In genomic region chr14:104977008-104977680, GRCh38 we compare ENCODE assay signal across 8 cellular contexts. TPM values are rescaled to one million over a fixed set of nuclear protein-coding genes. Genes with fewer than 3 reads are reported as not detected.
A peak's percentile ranks its signal among the peaks of the same experiment; 100 is the strongest.
DNase-seq lines count a peak whose midpoint lies in the region; ATAC-seq and TF ChIP-seq lines count a peak whose summit lies in the region.

No MANE protein-coding gene starts in this region.

- peak overlapping the region; percentile 69 for H3K4me2 ChIP-seq in trophoblast cell (ENCODE audit: low read length)

- no peak overlapping the region for H2BK5ac ChIP-seq in trophoblast cell (ENCODE audit: low read depth, low read length, poor library complexity)

- no peak overlapping the region for H3K14ac ChIP-seq in trophoblast cell (ENCODE audit: low read length)

- no peaks in the 10 kb centered on the region for H3K9me3 ChIP-seq in CD4-positive, alpha-beta memory T cell (ENCODE audit: control insufficient read depth in 1 of 2, low read length in 2 of 2)
- H3K9me3 ChIP-seq in trophoblast cell (ENCODE audit: insufficient read depth, low read depth, low read length), result peaks cover 9% of the 10 kb centered on the region

- no peak overlapping the region for H4K12ac ChIP-seq in trophoblast cell (ENCODE audit: low read depth, low read length)

- ATAC-seq in GM21619 (IDR thresholded peaks at IDR 0.05; ENCODE audit: unreplicated experiment) (no peak), GM21367 (IDR thresholded peaks at IDR 0.05; ENCODE audit: unreplicated experiment) (no peak)

- CTCF ChIA-PET in CD4-positive, alpha-beta memory T cell (lab: Charles Lee; ENCODE audit: partially characterized antibody), result interaction anchor here (0.6 to 7.1 kb wide), 7 partner anchors 42 to 110 kb away, joined by 3 to 162 read pairs (median 3); no protein-coding TSS in a partner anchor

- H2AFZ ChIP-seq in trophoblast cell (ENCODE audit: insufficient read depth, low read length, poor library complexity), result no peak overlapping the region

- H3K23ac ChIP-seq in trophoblast cell (ENCODE audit: low read length), result no peak overlapping the region

- peaks cover 13% of the 10 kb centered on the region for H3K27me3 ChIP-seq in CD4-positive, alpha-beta memory T cell (ENCODE audit: insufficient read depth, low read length)
- peaks cover 10% of the 10 kb centered on the region for H3K27me3 ChIP-seq in trophoblast cell (ENCODE audit: insufficient read depth, low read length)

- H3K79me1 ChIP-seq in trophoblast cell (ENCODE audit: low read length), result no peaks in the 10 kb centered on the region

- no peak overlapping the region for H3K4ac ChIP-seq in trophoblast cell (ENCODE audit: low read depth, low read length)

- H4K8ac ChIP-seq in trophoblast cell (ENCODE audit: low read depth, low read length), result no peak overlapping the region

- in situ Hi-C loops in KBM-7 (cut with MboI; ENCODE audit: low pct_unique_long_range_greater_than_20kb, low sequenced_read_pairs), result loop anchor here (10.0 kb wide), 1 partner anchor 68 kb away; no protein-coding TSS in a partner anchor

- H3K4me3 Mint-ChIP-seq in CD4-positive, alpha-beta memory T cell, result peak overlapping the region; percentile 36 to 87 (median 80)

- peak overlapping the region in 1 of 2 donors; percentile 1 for H3K4me3 ChIP-seq in CD4-positive, alpha-beta memory T cell (ENCODE audit: low read length in 2 of 2)
- peak overlapping the region; percentile 46 to 55 for H3K4me3 ChIP-seq in foreskin fibroblast (ENCODE audit: low read depth in 1 of 2, low read length in 2 of 2)
- no peak overlapping the region for H3K4me3 ChIP-seq in trophoblast cell (ENCODE audit: low read depth, low read length)

- no CpG with 5 or more reads among the region's 11 CpGs for WGBS in trophoblast cell (ENCODE audit: extremely low coverage, insufficient coverage, insufficient read length)

- no peaks in the 10 kb centered on the region for H3K36me3 Mint-ChIP-seq in CD4-positive, alpha-beta memory T cell

- no peak overlapping the region for H2AK5ac ChIP-seq in trophoblast cell (ENCODE audit: low read length)

- H3K27ac Mint-ChIP-seq in CD4-positive, alpha-beta memory T cell, result peak overlapping the region in 1 of 7 donors; percentile 32

- no peak overlapping the region for H2BK12ac ChIP-seq in trophoblast cell (ENCODE audit: low read length)

- peaks cover 8 to 18% of the 10 kb centered on the region in 2 donors for H3K27me3 Mint-ChIP-seq in CD4-positive, alpha-beta memory T cell

- POLR2A ChIA-PET in CD4-positive, alpha-beta memory T cell (lab: Charles Lee; ENCODE audit: partially characterized antibody), result interaction anchor here (1.1 to 1.2 kb wide), 2 partner anchors 8 to 68 kb away, joined by 4 to 6 read pairs; partner anchors contain the start of gene CLBA1

- no peaks in the 10 kb centered on the region for H3K79me2 ChIP-seq in trophoblast cell (ENCODE audit: control insufficient read depth, insufficient read depth, low read length, poor library complexity)

- no peaks in the 10 kb centered on the region for H3K36me3 ChIP-seq in CD4-positive, alpha-beta memory T cell (ENCODE audit: insufficient read depth, low read length)
- no peaks in the 10 kb centered on the region for H3K36me3 ChIP-seq in trophoblast cell (ENCODE audit: control insufficient read depth in 1 of 2, insufficient read depth in 2 of 2, low read length in 2 of 2)

- H3K9me3 Mint-ChIP-seq in CD4-positive, alpha-beta memory T cell, result peaks cover 0 to 2% (median 0%) of the 10 kb centered on the region in 8 donors

- no peak overlapping the region for H2BK120ac ChIP-seq in trophoblast cell (ENCODE audit: insufficient read depth, low read length, poor library complexity)

- intact Hi-C loops in CD4-positive, alpha-beta memory T cell (cut with micrococcal nuclease), result loop anchor here (2.0 to 5.0 kb wide), 4 partner anchors 35 to 110 kb away; partner anchors contain the start of gene CDCA4

- no peak overlapping the region for H3K27ac ChIP-seq in CD4-positive, alpha-beta memory T cell (ENCODE audit: low read depth, low read length)
- peak overlapping the region; percentile 66 for H3K27ac ChIP-seq in VCaP
- no peak overlapping the region for H3K27ac ChIP-seq in trophoblast cell (ENCODE audit: low read depth, low read length)

- DNase-seq in CD4-positive, alpha-beta memory T cell, result no peak
- no peak for DNase-seq in foreskin fibroblast
- DNase-seq in trophoblast cell, result no peak
- DNase-seq in KBM-7, result no peak
- no peak for DNase-seq in NCI-H446 (lab: John Stamatoyannopoulos, UW)

- TF ChIP-seq CTCF in VCaP (conservative IDR thresholded peaks at IDR 0.05) (no peak), foreskin fibroblast (IDR thresholded peaks at IDR 0.05; ENCODE audit: low read depth, low read length) (no peak)

- H3K9ac ChIP-seq in trophoblast cell (ENCODE audit: low read length), result no peak overlapping the region

- no peak overlapping the region for H3K18ac ChIP-seq in trophoblast cell (ENCODE audit: low read length)

- peaks cover 4 to 26% (median 13%) of the 10 kb centered on the region in 4 donors for H3K4me1 Mint-ChIP-seq in CD4-positive, alpha-beta memory T cell

- peaks cover 17% of the 10 kb centered on the region for H3K4me1 ChIP-seq in CD4-positive, alpha-beta memory T cell (ENCODE audit: insufficient read depth, low read length)
- H3K4me1 ChIP-seq in trophoblast cell (ENCODE audit: control insufficient read depth in 1 of 2, insufficient read depth in 2 of 2, low read length in 2 of 2), result peaks cover 6 to 27% of the 10 kb centered on the region in 2 experiments

- H4K91ac ChIP-seq in trophoblast cell (ENCODE audit: low read depth, low read length), result no peak overlapping the region

RNA-seq across cellular contexts. Expression of gene AHNAK2, which starts 1.0 kb away (rescaled TPM):
- under 1 TPM; 0.06 to 0.15 TPM for total RNA-seq in CD4-positive, alpha-beta memory T cell
- polyA plus RNA-seq in CD4-positive, alpha-beta memory T cell, result not detected
- 1.2 and 1.5 TPM in 2 replicates for polyA plus RNA-seq in trophoblast cell (2013)

RNA-seq across cellular contexts. Expression of gene CLBA1, which starts 8.4 kb away (rescaled TPM):
- 1 to 10 TPM; 1.3 to 1.6 TPM for total RNA-seq in CD4-positive, alpha-beta memory T cell
- 1 to 10 TPM; 1.2 to 1.3 TPM for polyA plus RNA-seq in CD4-positive, alpha-beta memory T cell
- 2.2 and 2.6 TPM in 2 replicates for polyA plus RNA-seq in trophoblast cell (2013)

RNA-seq across cellular contexts. Expression of gene CDCA4, which starts 43.7 kb away (rescaled TPM):
- total RNA-seq in CD4-positive, alpha-beta memory T cell, result 10 to 100 TPM; 17.1 to 19.0 TPM
- polyA plus RNA-seq in CD4-positive, alpha-beta memory T cell, result 10 to 100 TPM; 18.7 to 20.9 TPM
- polyA plus RNA-seq in trophoblast cell (2013), result 16.8 and 18.1 TPM in 2 replicates

RNA-seq across cellular contexts. Expression of gene PLD4, which starts 52.5 kb away (rescaled TPM):
- total RNA-seq in CD4-positive, alpha-beta memory T cell, result not detected
- polyA plus RNA-seq in CD4-positive, alpha-beta memory T cell, result under 1 TPM in 1 of 2 donors, not detected in 1; 0.68 TPM
- 0.04 and 0.08 TPM in 2 replicates for polyA plus RNA-seq in trophoblast cell (2013)
